Comparison of ENCODE assay signal across 3 cellular contexts in genomic region chr3:145263458-145263857, GRCh38.
DNase-seq lines count a peak whose midpoint lies in the region; ATAC-seq, FAIRE-seq and TF ChIP-seq lines count a peak whose summit lies in the region.
"Not testable (repeated sequence)": the region's sequence is repeated elsewhere in the genome, so short reads cannot be mapped to it uniquely, and the experiment has no call there.

No MANE protein-coding gene starts in this region.

- WGBS in A549 (ENCODE audit: missing lambda C conversion rate) = 5% methylated on average over 1 of the region's 1 CpG

- DNase-seq in A549 (ENCODE audit: low read depth in 1 of 2, low spot score in 1 of 2); WTC11 (ENCODE audit: low spot score): not testable (repeated sequence)

- not testable (repeated sequence) for TF ChIP-seq CTCF in A549 (IDR thresholded peaks at IDR 0.05); HEK293 (tag by site-specific recombination; IDR thresholded peaks at IDR 0.05); WTC11 (IDR thresholded peaks at IDR 0.05)

- not testable (repeated sequence) for H3K4me2 ChIP-seq in A549

- H3K9me3 ChIP-seq in A549; HEK293 (ENCODE audit: control insufficient read depth, insufficient read depth, low read depth, low read length): not testable (repeated sequence)

- not testable (repeated sequence) for TF ChIP-seq EP300 in A549 (IDR thresholded peaks at IDR 0.05)

- FAIRE-seq in A549 (lab: Jason Lieb, UNC) = not testable (repeated sequence)

- POLR2A ChIA-PET in A549 (lab: Yijun Ruan, JAX); HEK293 (lab: Yijun Ruan, JAX); WTC11 (lab: Charles Lee): not testable (repeated sequence)

- CTCF ChIA-PET in A549 (lab: Yijun Ruan, JAX); HEK293 (lab: Yijun Ruan, JAX); WTC11 (lab: Charles Lee): not testable (repeated sequence)

- TF ChIP-seq RAD21 in A549 (conservative IDR thresholded peaks at IDR 0.05 in 1 of 2, IDR thresholded peaks at IDR 0.05 in 1 of 2) = not testable (repeated sequence)

- peaks cover 24% of the 10 kb centered on the region for H3K4me1 Mint-ChIP-seq in WTC11

- not testable (repeated sequence) for H3K4me1 ChIP-seq in A549; HEK293 (ENCODE audit: control insufficient read depth, insufficient read depth, low read length)

- H3K27ac ChIP-seq in A549; HEK293 (ENCODE audit: extremely low read depth, low read depth, low read length): not testable (repeated sequence)

- ATAC-seq in A549, WTC11: not testable (repeated sequence)

- not testable (repeated sequence) for H3K27me3 Mint-ChIP-seq in WTC11 (ENCODE audit: low read depth)

- not testable (repeated sequence) for H3K27ac Mint-ChIP-seq in WTC11

- peaks cover 17% of the 10 kb centered on the region for H3K9me3 Mint-ChIP-seq in WTC11

- not testable (repeated sequence) for H3K4me3 ChIP-seq in A549; HEK293 (ENCODE audit: low read depth, low read length)

- peaks cover 17% of the 10 kb centered on the region for H3K36me3 Mint-ChIP-seq in WTC11

- H3K36me3 ChIP-seq in HEK293 (ENCODE audit: control insufficient read depth in 2 of 2, insufficient read depth in 1 of 2, low read length in 2 of 2) = not testable (repeated sequence)

- not testable (repeated sequence) for TF ChIP-seq POLR2A in A549 (IDR thresholded peaks at IDR 0.05; ENCODE audit: low read length)

- not testable (repeated sequence) for H3K4me3 Mint-ChIP-seq in WTC11

TF ChIP-seq in A549, 52 proteins besides CTCF, POLR2A, EP300 and RAD21:
- TF ChIP-seq ZC3H11A (IDR thresholded peaks at IDR 0.05) = peak; percentile 57

TF ChIP-seq in HEK293, 187 proteins besides CTCF, POLR2A, EP300 and RAD21 (continues in another document):
- TF ChIP-seq AEBP2 (tag by site-specific recombination; IDR thresholded peaks at IDR 0.05; ENCODE audit: borderline replicate concordance) = 0 out of 2 replicates have a peak, but pooled peaks have one; percentile 13
- peak; percentile 51 for TF ChIP-seq ZNF555 (tag by site-specific recombination; conservative IDR thresholded peaks at IDR 0.05)
- TF ChIP-seq ZNF426 (tag by site-specific recombination; IDR thresholded peaks at IDR 0.05) = peak; percentile 66
- TF ChIP-seq ZNF518A (tag by site-specific recombination; conservative IDR thresholded peaks at IDR 0.05; ENCODE audit: low read depth) = peak; percentile 65; the same call in 1 of the 2 replicates
- TF ChIP-seq ZNF140 (tag by site-specific recombination; IDR thresholded peaks at IDR 0.05) = peak; percentile 28; the same call in 1 of the 2 replicates

TF ChIP-seq in WTC11, 78 proteins besides CTCF, POLR2A, EP300 and RAD21:
- TF ChIP-seq HMGA2 (CRISPR knock-in tag; IDR thresholded peaks at IDR 0.05) = 0 out of 2 replicates have a peak, but pooled peaks have one; percentile 18
